In the genomic region with DNA sequence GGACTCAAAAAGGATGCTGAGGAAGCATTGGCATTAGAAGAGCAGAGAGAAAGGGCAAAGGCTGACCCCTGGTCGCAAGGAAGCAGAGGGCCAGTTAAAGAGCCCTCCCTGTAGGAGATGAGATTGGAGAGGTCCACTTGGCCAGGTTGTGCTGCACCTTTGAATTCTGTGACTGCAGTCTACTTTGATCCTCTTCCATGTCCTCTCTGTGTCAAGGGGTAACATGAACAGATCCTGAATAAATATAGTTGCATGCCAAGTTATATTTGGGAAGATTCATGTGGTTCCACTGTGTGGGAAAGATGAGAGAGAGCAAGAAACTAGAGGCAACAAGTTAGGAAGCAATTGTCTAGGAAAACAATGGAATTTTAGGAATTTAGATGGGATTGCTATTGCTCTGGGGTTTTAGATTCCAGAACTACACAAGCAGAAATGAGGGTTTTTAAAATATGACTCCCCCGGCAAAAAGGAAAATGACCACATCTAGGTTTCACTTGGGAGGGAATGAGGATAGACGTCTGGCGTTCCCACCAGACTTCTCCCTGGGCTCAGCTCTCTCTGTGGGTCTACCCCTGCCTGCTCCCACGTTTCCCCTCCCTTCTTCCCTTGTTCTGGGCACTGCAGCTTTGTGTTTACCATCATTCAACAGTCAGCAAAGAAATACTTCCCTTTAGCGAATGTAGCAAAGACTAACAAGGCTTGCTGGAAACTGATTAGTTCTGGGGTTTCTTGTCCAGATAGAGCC, we compare ENCODE assay signal across 14 cellular contexts.
DNase-seq lines count a peak whose midpoint lies in the region; ATAC-seq and TF ChIP-seq lines count a peak whose summit lies in the region.
"Had no signal": no experiment of that assay in that cellular context is flagged by ENCODE, and none has a peak within 500 bp of the region (broad histone marks: within the 10 kb centered on the region; RNA-seq: fewer than 3 reads in every experiment).

No MANE protein-coding gene starts in this region.

- no peaks in the 10 kb centered on the region for H3K27me3 ChIP-seq in H7 (ENCODE audit: control insufficient read depth, insufficient read depth, low read length)
- H3K27me3 ChIP-seq in mesenchymal stem cell (ENCODE audit: control insufficient read depth in 1 of 2, insufficient read depth in 1 of 2, low read length in 2 of 2), result peaks cover 0 to 4% of the 10 kb centered on the region in 2 experiments
- H3K27me3 ChIP-seq in testis, result no peaks in the 10 kb centered on the region
- H3K27me3 ChIP-seq: cardiac muscle cell, MG63 had no signal

- H3K27ac ChIP-seq in mesenchymal stem cell (ENCODE audit: low read length, poor library complexity, severe bottlenecking) (no peak overlapping the region), testis (peak overlapping the region; percentile 35 to 71)
- H3K27ac ChIP-seq: cardiac muscle cell had no signal

- H2BK120ac ChIP-seq in mesenchymal stem cell (ENCODE audit: low read depth, low read length), result no peak overlapping the region

- H3K14ac ChIP-seq in mesenchymal stem cell (ENCODE audit: low read length in 2 of 2), result no peak overlapping the region

- H3K27ac Mint-ChIP-seq in effector memory CD8-positive, alpha-beta T cell, result peak overlapping the region; percentile 49 to 85
- H3K27ac Mint-ChIP-seq: T-helper 1 cell treated with Interleukin-12 subunit alpha and Interleukin-12 subunit beta and Interleukin-4 antibody, amounts not matched to agents 30 μg/mL and 1 μg/mL, for 36 hours had no signal

- H3K36me3 ChIP-seq in H7 (replicated peaks; ENCODE audit: control insufficient read depth, insufficient read depth, low read length), result no peaks in the 10 kb centered on the region
- H3K36me3 ChIP-seq in mesenchymal stem cell (ENCODE audit: control insufficient read depth in 1 of 2, insufficient read depth in 2 of 2, low read depth in 1 of 2, low read length in 2 of 2), result no peaks in the 10 kb centered on the region
- H3K36me3 ChIP-seq in testis (ENCODE audit: low read depth, missing control alignments), result no peaks in the 10 kb centered on the region
- H3K36me3 ChIP-seq: cardiac muscle cell, MG63 had no signal

- no peaks in the 10 kb centered on the region for H3K79me1 ChIP-seq in mesenchymal stem cell (replicated peaks; ENCODE audit: low read length, poor library complexity, severe bottlenecking)

- no peak overlapping the region for H3K23ac ChIP-seq in mesenchymal stem cell (ENCODE audit: low read length in 2 of 2)

- no peak overlapping the region for H3K4me3 Mint-ChIP-seq in effector memory CD8-positive, alpha-beta T cell
- H3K4me3 Mint-ChIP-seq: T-helper 1 cell treated with Interleukin-12 subunit alpha and Interleukin-12 subunit beta and Interleukin-4 antibody, amounts not matched to agents 30 μg/mL and 1 μg/mL, for 36 hours had no signal

- H3K9me3 Mint-ChIP-seq in effector memory CD8-positive, alpha-beta T cell, result no peaks in the 10 kb centered on the region

- TF ChIP-seq POLR2A in testis (IDR thresholded peaks at IDR 0.05), result no peak

- H3K4me2 ChIP-seq in mesenchymal stem cell (ENCODE audit: low read length, poor library complexity, severe bottlenecking), result no peak overlapping the region

- no peak overlapping the region for H3K18ac ChIP-seq in mesenchymal stem cell (ENCODE audit: low read depth in 1 of 2, low read length in 2 of 2)

- no peaks in the 10 kb centered on the region for H3K27me3 Mint-ChIP-seq in effector memory CD8-positive, alpha-beta T cell

- DNase-seq in H7 (peak; percentile 17), mesenchymal stem cell (peak; percentile 18), testis (peak; percentile 75), NCI-H446 (lab: John Stamatoyannopoulos, UW) (no peak), GDM1 (lab: John Stamatoyannopoulos, UW) (no peak)
- no peak for DNase-seq in effector memory CD8-positive, alpha-beta T cell
- no peak for DNase-seq in activated CD4-positive, alpha-beta T cell treated with anti-CD3 and anti-CD28 coated beads for 48 hours
- DNase-seq: activated CD8-positive, alpha-beta memory T cell treated with anti-CD3 and anti-CD28 coated beads, Interleukin-2, amount 50 U/mL, for 48 hours; Calu3; MG63; NCI-H82 had no signal

- H4K8ac ChIP-seq in mesenchymal stem cell (ENCODE audit: low read length), result peak overlapping the region; percentile 19

- no peaks in the 10 kb centered on the region for H3K36me3 Mint-ChIP-seq in effector memory CD8-positive, alpha-beta T cell (ENCODE audit: insufficient read depth)

- peak overlapping the region; percentile 6 for H4K91ac ChIP-seq in mesenchymal stem cell (ENCODE audit: low read length)

- H3K4ac ChIP-seq in mesenchymal stem cell (ENCODE audit: low read depth in 1 of 2, low read length in 2 of 2), result no peak overlapping the region

- H2BK5ac ChIP-seq in mesenchymal stem cell (ENCODE audit: low read depth, low read length, poor library complexity, severe bottlenecking), result no peak overlapping the region

- H3K9me3 ChIP-seq in mesenchymal stem cell (ENCODE audit: control insufficient read depth, low read length) (no peaks in the 10 kb centered on the region), testis (no peaks in the 10 kb centered on the region)
- H3K9me3 ChIP-seq: MG63 had no signal

- H3K4me1 ChIP-seq in mesenchymal stem cell (ENCODE audit: control insufficient read depth, insufficient read depth, low read depth, low read length) (peaks cover 2% of the 10 kb centered on the region), testis (peaks cover 37% of the 10 kb centered on the region)

- no peak for TF ChIP-seq CTCF in testis (IDR thresholded peaks at IDR 0.05)

- no peak for ATAC-seq in effector memory CD8-positive, alpha-beta T cell (replicated peaks)
- ATAC-seq in GM21825 (IDR thresholded peaks at IDR 0.05; ENCODE audit: unreplicated experiment), result no peak

- H3K4me3 ChIP-seq in H7 (ENCODE audit: insufficient read depth, low read depth, low read length), result no peak overlapping the region
- H3K4me3 ChIP-seq in mesenchymal stem cell (ENCODE audit: insufficient read depth in 1 of 2, low read depth in 1 of 2, low read length in 2 of 2), result peak overlapping the region in 1 of 2 experiments; percentile 5
- no peak overlapping the region for H3K4me3 ChIP-seq in testis
- H3K4me3 ChIP-seq: cardiac muscle cell, MG63 had no signal

- H3K4me1 Mint-ChIP-seq in effector memory CD8-positive, alpha-beta T cell (ENCODE audit: low read depth in 2 of 2), result peaks cover 4 to 15% of the 10 kb centered on the region in 2 donors

- peak overlapping the region; percentile 58 for H3K9ac ChIP-seq in mesenchymal stem cell (ENCODE audit: low read length)

- intact Hi-C loops in testis (cut with DNase I; ENCODE audit: low total_unique reads), result no loop called here

- no peak overlapping the region for H2AK5ac ChIP-seq in mesenchymal stem cell (ENCODE audit: low read length, severe bottlenecking)

- WGBS in mesenchymal stem cell, result 53% methylated on average over 6 of the region's 6 CpGs
- 34 to 52% methylated on average over 6 of the region's 6 CpGs for WGBS in testis, 2 donors

- H2BK12ac ChIP-seq in mesenchymal stem cell (ENCODE audit: low read length in 2 of 2), result peak overlapping the region in 1 of 2 experiments; percentile 6

- H2AFZ ChIP-seq in mesenchymal stem cell (ENCODE audit: low read depth, low read length), result no peak overlapping the region

- no peak overlapping the region for H2BK15ac ChIP-seq in mesenchymal stem cell (ENCODE audit: low read depth, poor library complexity, severe bottlenecking)

Comparison
In these comparisons a context has a peak if more than half of its experiments do, and no peak if none do; other contexts are left out.
1. DNase-seq: peak in H7 (single experiment), mesenchymal stem cell (single experiment) and testis (single experiment); none in effector memory CD8-positive, alpha-beta T cell (0 of 3), NCI-H446 (0 of 2), GDM1 (single experiment) and activated CD4-positive, alpha-beta T cell treated with anti-CD3 and anti-CD28 coated beads for 48 hours (single experiment).